Comparison of ENCODE assay signal across 13 cellular contexts in genomic region chr2:45283764-45284620, GRCh38.
DNase-seq lines count a peak whose midpoint lies in the region; ATAC-seq and TF ChIP-seq lines count a peak whose summit lies in the region.
"Had no signal": no experiment of that assay in that cellular context is flagged by ENCODE, and none has a peak within 500 bp of the region (broad histone marks: within the 10 kb centered on the region; RNA-seq: fewer than 3 reads in every experiment).

No MANE protein-coding gene starts in this region.

- no peak overlapping the region for H3K4me2 ChIP-seq in HCT116 (ENCODE audit: low read length)

- TF ChIP-seq RAD21 in HCT116 (IDR thresholded peaks at IDR 0.05; ENCODE audit: low read depth), result no peak

- H3K9ac ChIP-seq in HCT116 (ENCODE audit: low read length), result no peak overlapping the region

- TF ChIP-seq POLR2A in HCT116 (IDR thresholded peaks at IDR 0.05; ENCODE audit: borderline replicate concordance, extremely low read depth, insufficient read depth, insufficient read length), result no peak

- H3K9me2 ChIP-seq in HCT116 (ENCODE audit: insufficient read depth), result no peaks in the 10 kb centered on the region

- H3K36me3 ChIP-seq in HCT116 (ENCODE audit: control insufficient read depth in 1 of 2, insufficient read depth in 2 of 2, low read length in 2 of 2) (no peaks in the 10 kb centered on the region), RWPE2 (ENCODE audit: low read depth) (no peaks in the 10 kb centered on the region)
- H3K36me3 ChIP-seq: pancreas, suprapubic skin had no signal

- no peaks in the 10 kb centered on the region for H3K79me2 ChIP-seq in HCT116 (ENCODE audit: insufficient read depth, low read length)

- H3K27ac ChIP-seq in HCT116 (ENCODE audit: low read depth, low read length) (no peak overlapping the region), RWPE2 (ENCODE audit: poor library complexity, severe bottlenecking) (peak overlapping the region; percentile 59)
- H3K27ac ChIP-seq: pancreas, suprapubic skin had no signal

- no TSS peak for BruUV-seq in HCT116 (replicated peaks; lab: Mats Ljungman, UMichigan)

- no peak overlapping the region for H2AFZ ChIP-seq in HCT116 (ENCODE audit: low read depth, low read length, poor library complexity, severe bottlenecking)

- peak; percentile 23 for DNase-seq in HCT116 (ENCODE audit: low read depth, low spot score)
- DNase-seq in RWPE2 (ENCODE audit: low spot score), result no peak
- DNase-seq in fibroblast of peridontal ligament (ENCODE audit: extremely low read depth), result peak; percentile 89
- peak; percentile 56 for DNase-seq in smooth muscle cell of the brain vasculature (ENCODE audit: low read depth, low spot score)
- no peak for DNase-seq in NCI-H1694 treated with DMSO at 0.1 percent for 48 hours (lab: John Stamatoyannopoulos, UW)
- DNase-seq in 8988T, result no peak
- DNase-seq: DND-41; NCI-H69; pancreas; stimulated activated CD4-positive, alpha-beta T cell treated with anti-CD3 and anti-CD28 coated beads, Interleukin-4, amount 100 ng/mL, for 4 hours; SW 1271 had no signal

- H4K20me1 ChIP-seq in HCT116 (ENCODE audit: insufficient read depth), result no peaks in the 10 kb centered on the region

- H3K4me3 ChIP-seq in HCT116 (replicated peaks in 1 of 2; ENCODE audit: low read depth in 1 of 2, low read length in 2 of 2) (no peak overlapping the region), RWPE2 (ENCODE audit: severe bottlenecking) (no peak overlapping the region)
- H3K4me3 ChIP-seq: pancreas, suprapubic skin had no signal

- H3K27me3 ChIP-seq in HCT116 (ENCODE audit: insufficient read depth, low read length), result no peaks in the 10 kb centered on the region
- H3K27me3 ChIP-seq in RWPE2 (ENCODE audit: insufficient read depth, poor library complexity, severe bottlenecking), result no peaks in the 10 kb centered on the region
- H3K27me3 ChIP-seq: pancreas had no signal

- RAD21 ChIA-PET in HCT116 (lab: Charles Lee; ENCODE audit: low non-redundant PET in 1 of 2, low total read pairs in 2 of 2, uncharacterized antibody in 2 of 2, unreplicated experiment in 2 of 2), result no interaction called here

- peaks cover 0 to 15% of the 10 kb centered on the region in 2 experiments; a peak in 1 of 4 replicates for H3K4me1 ChIP-seq in HCT116 (ENCODE audit: control insufficient read depth in 1 of 2, insufficient read depth in 2 of 2, low read length in 2 of 2)
- H3K4me1 ChIP-seq in RWPE2 (ENCODE audit: insufficient read depth, poor library complexity, severe bottlenecking), result peaks cover 25% of the 10 kb centered on the region
- H3K4me1 ChIP-seq: pancreas, suprapubic skin had no signal

- ATAC-seq in HCT116 (no peak), RWPE2 (ENCODE audit: low read depth) (peak; percentile 86), GM18861 (IDR thresholded peaks at IDR 0.05; ENCODE audit: unreplicated experiment) (no peak)

- CTCF ChIA-PET in HCT116 (lab: Charles Lee), result no interaction called here

- TF ChIP-seq CTCF in HCT116 (IDR thresholded peaks at IDR 0.05 in 2 of 3, conservative IDR thresholded peaks at IDR 0.05 in 1 of 3; ENCODE audit: borderline replicate concordance in 1 of 3, insufficient read depth in 1 of 3, low read depth in 2 of 3, low read length in 2 of 3) (no peak), RWPE2 (IDR thresholded peaks at IDR 0.05; ENCODE audit: poor library complexity, severe bottlenecking) (no peak)

- POLR2A ChIA-PET in HCT116 (lab: Charles Lee), result no interaction called here

- no peaks in the 10 kb centered on the region for H3K9me3 ChIP-seq in HCT116 (ENCODE audit: control insufficient read depth in 1 of 2, insufficient read depth in 1 of 2, low read depth in 1 of 2, low read length in 2 of 2)
- peaks cover 3% of the 10 kb centered on the region for H3K9me3 ChIP-seq in RWPE2 (ENCODE audit: severe bottlenecking)
- H3K9me3 ChIP-seq: pancreas, suprapubic skin had no signal

- intact Hi-C loops in HCT116 (cut with micrococcal nuclease), result no loop called here

TF ChIP-seq in HCT116, 20 proteins besides CTCF, POLR2A, EP300 and RAD21:
- TF ChIP-seq FOSL1 (IDR thresholded peaks at IDR 0.05; ENCODE audit: low read depth) (peak; percentile 49), SP1 (IDR thresholded peaks at IDR 0.05; ENCODE audit: low read depth) (peak; percentile 23; the same call in 1 of the 2 replicates), JUND (IDR thresholded peaks at IDR 0.05) (peak; percentile 31; the same call in 1 of the 2 replicates), CEBPB (IDR thresholded peaks at IDR 0.05; ENCODE audit: low read depth) (no peak)
TF ChIP-seq in HCT116: peak in this region for 3.

Comparison
In these comparisons a context has a peak if more than half of its experiments do, and no peak if none do; other contexts are left out.
1. DNase-seq: peak in HCT116 (single experiment), fibroblast of peridontal ligament (single experiment) and smooth muscle cell of the brain vasculature (single experiment); none in RWPE2 (single experiment), NCI-H1694 treated with DMSO at 0.1 percent for 48 hours (single experiment) and 8988T (single experiment).